Comparison of ENCODE assay signal across 18 cellular contexts in the genomic region with DNA sequence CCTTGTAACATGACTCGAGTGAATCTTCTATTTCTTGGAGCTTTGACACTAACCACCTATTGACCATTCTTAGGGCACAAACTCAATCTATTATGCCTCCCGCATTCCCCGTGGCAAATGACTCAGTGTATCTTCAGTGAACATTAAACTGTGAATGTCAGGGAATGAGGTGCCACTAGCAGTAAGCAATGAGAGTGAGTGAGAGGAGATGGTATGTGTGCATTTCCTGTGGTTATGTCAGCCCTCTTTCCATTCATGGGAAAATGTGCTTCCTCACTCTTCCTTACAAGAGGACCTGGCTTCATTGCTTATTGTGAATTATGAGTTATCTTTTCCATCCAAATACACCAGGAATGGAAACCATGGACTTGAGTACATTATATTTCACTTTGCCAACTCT.
DNase-seq lines count a peak whose midpoint lies in the region; FAIRE-seq and TF ChIP-seq lines count a peak whose summit lies in the region.
"Had no signal": no experiment of that assay in that cellular context is flagged by ENCODE, and none has a peak within 500 bp of the region (broad histone marks: within the 10 kb centered on the region; RNA-seq: fewer than 3 reads in every experiment).

No MANE protein-coding gene starts in this region.

- H3K4me3 ChIP-seq in AG04450 (ENCODE audit: low read depth, low read length) (no peak overlapping the region), astrocyte of the cerebellum (ENCODE audit: low read depth, low read length) (no peak overlapping the region), keratinocyte (ENCODE audit: control insufficient read depth in 2 of 3, extremely low read depth in 1 of 3, insufficient read depth in 2 of 3, low read depth in 1 of 3, low read length in 3 of 3) (no peak overlapping the region), OCI-LY7 (ENCODE audit: low read depth, low read length, poor library complexity, severe bottlenecking) (no peak overlapping the region)
- H3K4me3 ChIP-seq: BLaER1 treated with 17β-estradiol and CSF1 and Interleukin-3, amounts not matched to agents 10 nM and 100 nM; vagina had no signal

- TF ChIP-seq CTCF in AG04450 (IDR thresholded peaks at IDR 0.05; ENCODE audit: low read depth, low read length) (no peak), astrocyte of the cerebellum (IDR thresholded peaks at IDR 0.05; ENCODE audit: low read depth, low read length, missing control alignments) (no peak), keratinocyte (optimal IDR thresholded peaks at IDR 0.05 in 1 of 3, IDR thresholded peaks at IDR 0.05 in 1 of 3, conservative IDR thresholded peaks at IDR 0.05 in 1 of 3; ENCODE audit: extremely low read depth in 1 of 3, insufficient read depth in 2 of 3, low read length in 3 of 3) (no peak), OCI-LY7 (conservative IDR thresholded peaks at IDR 0.05; ENCODE audit: low read length) (no peak)

- BruUV-seq in OCI-LY7 (replicated peaks; lab: Mats Ljungman, UMichigan), result no TSS peak

- H3K4me1 ChIP-seq in keratinocyte (ENCODE audit: control insufficient read depth, extremely low read depth, insufficient read depth, low read length), result peaks cover 10% of the 10 kb centered on the region
- H3K4me1 ChIP-seq in OCI-LY7 (ENCODE audit: insufficient read depth, low read length, poor library complexity, severe bottlenecking), result no peaks in the 10 kb centered on the region
- H3K4me1 ChIP-seq: BLaER1 treated with 17β-estradiol and CSF1 and Interleukin-3, amounts not matched to agents 10 nM and 100 nM; vagina had no signal

- H3K27me3 Mint-ChIP-seq in activated naive CD4-positive, alpha-beta T cell treated with anti-CD3 and anti-CD28 coated beads, Interleukin-2, amount 10 ng/mL, durations not matched to agents 7 days and 5 days, result no peaks in the 10 kb centered on the region
- H3K27me3 Mint-ChIP-seq: dendritic cell treated with granulocyte-macrophage colony-stimulating factor and Interleukin-4, amounts not matched to agents 40 ng/mL and 50 ng/mL, for 4 days had no signal

- H3K36me3 ChIP-seq in keratinocyte (ENCODE audit: control insufficient read depth in 2 of 2, extremely low read depth in 1 of 2, insufficient read depth in 2 of 2, low read length in 2 of 2) (no peaks in the 10 kb centered on the region), OCI-LY7 (ENCODE audit: insufficient read depth, low read length) (no peaks in the 10 kb centered on the region)
- H3K36me3 ChIP-seq: BLaER1 treated with 17β-estradiol and CSF1 and Interleukin-3, amounts not matched to agents 10 nM and 100 nM; vagina had no signal

- H3K27me3 ChIP-seq in AG04450 (ENCODE audit: control insufficient read depth, insufficient read depth, low read length), result no peaks in the 10 kb centered on the region
- H3K27me3 ChIP-seq in keratinocyte (ENCODE audit: control insufficient read depth, extremely low read depth, insufficient read depth, low read length), result no peaks in the 10 kb centered on the region
- H3K27me3 ChIP-seq: BLaER1 treated with 17β-estradiol and CSF1 and Interleukin-3, amounts not matched to agents 10 nM and 100 nM; vagina had no signal

- in situ Hi-C loops in astrocyte of the cerebellum (cut with HindIII; ENCODE audit: low sequenced_read_pairs), result no loop called here

- no peaks in the 10 kb centered on the region for H3K36me3 Mint-ChIP-seq in activated naive CD4-positive, alpha-beta T cell treated with anti-CD3 and anti-CD28 coated beads, Interleukin-2, amount 10 ng/mL, durations not matched to agents 7 days and 5 days
- H3K36me3 Mint-ChIP-seq: activated naive CD8-positive, alpha-beta T cell had no signal

- H3K9me3 ChIP-seq in AG04450 (ENCODE audit: control insufficient read depth, insufficient read depth, low read length) (no peaks in the 10 kb centered on the region), keratinocyte (ENCODE audit: control insufficient read depth, low read depth, low read length) (peaks cover 2% of the 10 kb centered on the region), OCI-LY7 (ENCODE audit: low read length) (no peaks in the 10 kb centered on the region)
- H3K9me3 ChIP-seq: vagina had no signal

- no peak overlapping the region for H3K4me3 Mint-ChIP-seq in activated naive CD4-positive, alpha-beta T cell treated with anti-CD3 and anti-CD28 coated beads, Interleukin-2, amount 10 ng/mL, durations not matched to agents 7 days and 5 days
- H3K4me3 Mint-ChIP-seq: activated naive CD8-positive, alpha-beta T cell; dendritic cell treated with granulocyte-macrophage colony-stimulating factor and Interleukin-4, amounts not matched to agents 40 ng/mL and 50 ng/mL, for 4 days; naive B cell had no signal

- CTCF ChIA-PET in AG04450 (lab: Charles Lee), result no interaction called here
- CTCF ChIA-PET in activated naive CD4-positive, alpha-beta T cell treated with anti-CD3 and anti-CD28 coated beads, Interleukin-2, amount 10 ng/mL, durations not matched to agents 7 days and 5 days (lab: Charles Lee), result no interaction called here
- CTCF ChIA-PET in OCI-LY7 (lab: Charles Lee; ENCODE audit: unreplicated experiment), result no interaction called here

- H3K27ac ChIP-seq in AG04450 (ENCODE audit: low read depth, low read length), result no peak overlapping the region
- H3K27ac ChIP-seq in keratinocyte (ENCODE audit: control insufficient read depth, insufficient read depth, low read length), result peak overlapping the region; percentile 15
- H3K27ac ChIP-seq in OCI-LY7 (ENCODE audit: low read depth, low read length, poor library complexity, severe bottlenecking), result no peak overlapping the region
- H3K27ac ChIP-seq: BLaER1 treated with 17β-estradiol and CSF1 and Interleukin-3, amounts not matched to agents 10 nM and 100 nM; vagina had no signal

- POLR2A ChIA-PET in AG04450 (lab: Yijun Ruan, JAX), result no interaction called here
- POLR2A ChIA-PET in OCI-LY7 (lab: Charles Lee), result no interaction called here

- DNase-seq in AG04450 (ENCODE audit: low read depth, low spot score) (peak; percentile 6), HS-27A (ENCODE audit: low read depth) (peak; percentile 8), astrocyte of the cerebellum (ENCODE audit: low read depth) (peak; percentile 55), keratinocyte (ENCODE audit: low read depth, low spot score) (peak; percentile 25), MV-4-11 (lab: John Stamatoyannopoulos, UW) (no peak), COR-L47 (lab: John Stamatoyannopoulos, UW) (no peak), OCI-LY7 (ENCODE audit: low spot score) (no peak)
- no peak for DNase-seq in activated naive CD4-positive, alpha-beta T cell treated with anti-CD3 and anti-CD28 coated beads, Interleukin-2, amount 10 ng/mL, durations not matched to agents 7 days and 5 days
- DNase-seq: GF-D8; naive B cell; NCI-H1105; NCI-H510A; retina; stimulated activated CD4-positive, alpha-beta T cell treated with anti-CD3 and anti-CD28 coated beads, Interleukin-2, amount 100 ng/mL, for 48 hours had no signal

- H2AFZ ChIP-seq in keratinocyte (ENCODE audit: control insufficient read depth, low read length), result no peak overlapping the region
- no peak overlapping the region for H2AFZ ChIP-seq in OCI-LY7 (ENCODE audit: low read length)

- H3K4me1 Mint-ChIP-seq in activated naive CD4-positive, alpha-beta T cell treated with anti-CD3 and anti-CD28 coated beads, Interleukin-2, amount 10 ng/mL, durations not matched to agents 7 days and 5 days, result no peaks in the 10 kb centered on the region
- H3K4me1 Mint-ChIP-seq: naive B cell had no signal

- H3K9me1 ChIP-seq in keratinocyte (ENCODE audit: control insufficient read depth, extremely low read depth, insufficient read depth, low read length), result no peaks in the 10 kb centered on the region

- no peaks in the 10 kb centered on the region for H3K79me2 ChIP-seq in keratinocyte (ENCODE audit: control insufficient read depth, insufficient read depth, low read length)
- no peaks in the 10 kb centered on the region for H3K79me2 ChIP-seq in OCI-LY7 (ENCODE audit: insufficient read depth, low read depth, low read length)

- H3K9me3 Mint-ChIP-seq in activated naive CD4-positive, alpha-beta T cell treated with anti-CD3 and anti-CD28 coated beads, Interleukin-2, amount 10 ng/mL, durations not matched to agents 7 days and 5 days, result no peaks in the 10 kb centered on the region

- intact Hi-C loops in OCI-LY7 (cut with micrococcal nuclease; ENCODE audit: unreplicated experiment), result no loop called here

- H3K4me2 ChIP-seq in keratinocyte (ENCODE audit: control insufficient read depth, extremely low read depth, insufficient read depth, low read depth, low read length) (peak overlapping the region; percentile 29), OCI-LY7 (ENCODE audit: low read length) (no peak overlapping the region)
- H3K4me2 ChIP-seq: BLaER1 treated with 17β-estradiol and CSF1 and Interleukin-3, amounts not matched to agents 10 nM and 100 nM had no signal

- dilution Hi-C loops in keratinocyte (cut with MboI; ENCODE audit: extremely low pct_ligation_motif_present, low sequenced_read_pairs), result no loop called here

- no peaks in the 10 kb centered on the region for H3K9me2 ChIP-seq in OCI-LY7 (ENCODE audit: insufficient read depth, low read length)

- H3K27ac Mint-ChIP-seq in activated naive CD4-positive, alpha-beta T cell treated with anti-CD3 and anti-CD28 coated beads, Interleukin-2, amount 10 ng/mL, durations not matched to agents 7 days and 5 days, result no peak overlapping the region
- H3K27ac Mint-ChIP-seq: activated naive CD8-positive, alpha-beta T cell; dendritic cell treated with granulocyte-macrophage colony-stimulating factor and Interleukin-4, amounts not matched to agents 40 ng/mL and 50 ng/mL, for 4 days; naive B cell had no signal

- H4K20me1 ChIP-seq in keratinocyte (ENCODE audit: control insufficient read depth, extremely low read depth, insufficient read depth, low read length) (no peaks in the 10 kb centered on the region), OCI-LY7 (ENCODE audit: insufficient read depth, low read length) (no peaks in the 10 kb centered on the region)
- H4K20me1 ChIP-seq: BLaER1 treated with 17β-estradiol and CSF1 and Interleukin-3, amounts not matched to agents 10 nM and 100 nM had no signal

- FAIRE-seq in keratinocyte (lab: Jason Lieb, UNC), result peak; percentile 94

- H3K9ac ChIP-seq in keratinocyte (ENCODE audit: control insufficient read depth, extremely low read depth, insufficient read depth, low read length), result no peak overlapping the region
- H3K9ac ChIP-seq: BLaER1 treated with 17β-estradiol and CSF1 and Interleukin-3, amounts not matched to agents 10 nM and 100 nM had no signal

Comparison
In these comparisons a context has a peak if more than half of its experiments do, and no peak if none do; other contexts are left out.
1. DNase-seq: peak in AG04450 (single experiment), HS-27A (single experiment), astrocyte of the cerebellum (single experiment) and keratinocyte (single experiment); none in MV-4-11 (single experiment), activated naive CD4-positive, alpha-beta T cell treated with anti-CD3 and anti-CD28 coated beads, Interleukin-2, amount 10 ng/mL, durations not matched to agents 7 days and 5 days (single experiment), COR-L47 (single experiment) and OCI-LY7 (single experiment).